In the genomic region with DNA sequence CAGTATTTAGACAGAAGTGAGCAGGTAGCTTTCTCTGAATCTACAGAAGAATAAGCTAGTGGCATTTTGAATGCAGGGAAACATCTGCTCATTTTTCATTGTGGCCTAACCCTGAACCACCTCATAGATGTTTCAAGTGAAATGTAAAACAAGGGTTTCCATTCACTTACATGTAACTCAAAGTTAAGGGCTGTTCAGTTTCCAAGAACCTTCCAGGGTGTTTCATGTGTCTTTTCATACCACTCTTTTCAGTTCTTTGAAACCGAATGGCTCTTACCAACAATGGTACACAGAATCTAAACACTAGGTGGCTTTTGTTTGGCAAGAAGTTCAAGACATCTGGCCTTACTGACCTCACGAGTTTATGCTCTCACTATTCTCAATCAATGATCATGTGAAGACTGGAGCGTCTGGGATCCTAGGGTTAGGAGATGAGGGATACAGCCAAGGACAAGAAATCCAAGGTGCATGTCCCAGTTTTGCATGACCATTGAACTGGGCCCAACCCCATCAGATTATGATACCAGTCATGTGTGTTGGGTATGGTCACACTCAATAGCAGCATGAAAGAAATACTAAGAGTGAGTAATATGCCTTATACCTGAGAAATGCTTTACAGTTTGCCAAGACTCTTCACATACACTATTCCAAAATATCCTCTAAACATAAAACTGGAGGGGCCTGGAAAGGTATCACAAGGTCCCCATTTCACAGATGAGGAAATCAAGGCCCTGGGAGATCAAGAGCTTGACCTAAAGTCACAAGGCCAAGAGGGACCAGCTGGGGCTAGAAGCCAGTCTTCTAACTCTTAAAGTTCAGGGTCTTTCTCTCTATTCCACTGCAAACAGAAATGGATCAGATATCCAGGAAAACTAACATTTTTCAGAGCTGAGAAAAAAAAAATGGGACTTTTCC, we compare ENCODE assay signal across 1 cellular context.
TF ChIP-seq lines count a peak whose summit lies in the region.

No MANE protein-coding gene starts in this region.

TF ChIP-seq in IMR-90, 13 proteins besides CTCF, POLR2A, EP300 and RAD21:
- TF ChIP-seq MXI1 (IDR thresholded peaks at IDR 0.05; ENCODE audit: borderline replicate concordance, low read depth, low read length) (no peak), RFX5 (IDR thresholded peaks at IDR 0.05; ENCODE audit: low read depth, low read length) (no peak), MAZ (IDR thresholded peaks at IDR 0.05; ENCODE audit: borderline replicate concordance, low read depth, low read length) (no peak), BHLHE40 (IDR thresholded peaks at IDR 0.05; ENCODE audit: low read depth, low read length) (no peak), CEBPB (IDR thresholded peaks at IDR 0.05; ENCODE audit: low read depth, low read length) (no peak), CHD1 (IDR thresholded peaks at IDR 0.05; ENCODE audit: low read depth, low read length) (no peak), MAFK (IDR thresholded peaks at IDR 0.05; ENCODE audit: low read depth, low read length) (no peak), NFE2L2 (IDR thresholded peaks at IDR 0.05; ENCODE audit: low read depth, low read length) (no peak), RCOR1 (IDR thresholded peaks at IDR 0.05; ENCODE audit: insufficient replicate concordance, low read length) (no peak), FOS (IDR thresholded peaks at IDR 0.05; ENCODE audit: low read depth, low read length) (no peak), SMC3 (IDR thresholded peaks at IDR 0.05; ENCODE audit: low read depth, low read length) (no peak)
- TF ChIP-seq, protein P1, sequence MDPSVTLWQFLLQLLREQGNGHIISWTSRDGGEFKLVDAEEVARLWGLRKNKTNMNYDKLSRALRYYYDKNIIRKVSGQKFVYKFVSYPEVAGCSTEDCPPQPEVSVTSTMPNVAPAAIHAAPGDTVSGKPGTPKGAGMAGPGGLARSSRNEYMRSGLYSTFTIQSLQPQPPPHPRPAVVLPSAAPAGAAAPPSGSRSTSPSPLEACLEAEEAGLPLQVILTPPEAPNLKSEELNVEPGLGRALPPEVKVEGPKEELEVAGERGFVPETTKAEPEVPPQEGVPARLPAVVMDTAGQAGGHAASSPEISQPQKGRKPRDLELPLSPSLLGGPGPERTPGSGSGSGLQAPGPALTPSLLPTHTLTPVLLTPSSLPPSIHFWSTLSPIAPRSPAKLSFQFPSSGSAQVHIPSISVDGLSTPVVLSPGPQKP (IDR thresholded peaks at IDR 0.05; ENCODE audit: borderline replicate concordance, low read depth, low read length), result no peak
- TF ChIP-seq, protein P2, sequence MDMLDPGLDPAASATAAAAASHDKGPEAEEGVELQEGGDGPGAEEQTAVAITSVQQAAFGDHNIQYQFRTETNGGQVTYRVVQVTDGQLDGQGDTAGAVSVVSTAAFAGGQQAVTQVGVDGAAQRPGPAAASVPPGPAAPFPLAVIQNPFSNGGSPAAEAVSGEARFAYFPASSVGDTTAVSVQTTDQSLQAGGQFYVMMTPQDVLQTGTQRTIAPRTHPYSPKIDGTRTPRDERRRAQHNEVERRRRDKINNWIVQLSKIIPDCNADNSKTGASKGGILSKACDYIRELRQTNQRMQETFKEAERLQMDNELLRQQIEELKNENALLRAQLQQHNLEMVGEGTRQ (IDR thresholded peaks at IDR 0.05; ENCODE audit: low read depth, low read length), result no peak
